In the genomic region with DNA sequence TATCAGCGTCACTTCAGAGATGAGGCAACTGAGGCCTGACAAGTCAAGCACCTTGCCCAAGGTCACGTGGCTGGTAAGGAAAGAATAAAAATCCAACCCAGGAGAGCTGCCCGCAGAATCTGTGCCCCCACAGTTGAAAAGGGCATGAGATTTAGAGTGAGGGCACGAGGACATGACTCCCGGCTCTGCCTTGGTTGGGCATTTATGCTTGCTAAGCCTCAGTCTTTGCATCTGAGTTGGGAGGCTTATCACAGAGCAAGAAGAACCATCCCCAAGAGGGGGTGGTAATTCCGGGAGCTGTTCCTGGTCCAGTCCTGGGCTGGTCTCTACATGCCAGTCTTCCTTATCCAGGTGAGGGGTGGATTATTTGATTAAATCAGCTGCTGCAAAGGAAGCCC, we compare ENCODE assay signal across 22 cellular contexts. TPM values are rescaled to one million over a fixed set of nuclear protein-coding genes. Genes with fewer than 3 reads are reported as not detected.
"Had no signal": no experiment of that assay in that cellular context is flagged by ENCODE, and none has a peak within 500 bp of the region (broad histone marks: within the 10 kb centered on the region; RNA-seq: fewer than 3 reads in every experiment).

No MANE protein-coding gene starts in this region.

- H3K9ac ChIP-seq: SK-N-SH had no signal

- H3K36me3 ChIP-seq: MG63, Peyer's patch had no signal

- H3K27ac ChIP-seq: PC-9, Peyer's patch had no signal

- H3K4me3 ChIP-seq: MG63, PC-9, Peyer's patch had no signal

- ATAC-seq: HepG2 had no signal

- H3K9me3 ChIP-seq: MG63, Peyer's patch, SK-N-SH had no signal

- H3K27me3 ChIP-seq: MG63, Peyer's patch had no signal

- H3K4me2 ChIP-seq: PC-9, SK-N-SH had no signal

- H3K4me1 ChIP-seq: Peyer's patch had no signal

- DNase-seq: IMR-90, Karpas-422, KG1, MG63, NCI-H1092, NCI-H1417 treated with DMSO at 0.1 percent for 48 hours, NCI-H146, NCI-H1694 treated with DMSO at 0.1 percent for 48 hours, NCI-H1930, NCI-H2081, NCI-H2107, NCI-H2227 treated with DMSO at 0.1 percent for 48 hours, NCI-H524, NCI-H526 treated with DMSO at 0.1 percent for 48 hours, NCI-H748 treated with DMSO at 0.1 percent for 48 hours, PC-9, Peyer's patch, SHP77, SK-N-SH, SW 1271 had no signal

- H2AFZ ChIP-seq: PC-9 had no signal

RNA-seq across cellular contexts. Expression of a gene that starts 37.3 kb away (rescaled TPM):
- total RNA-seq: HepG2, NCI-H460, PC-9 had no signal
